25 cellular contexts compared by ENCODE assay signal in genomic region chr16:53309457-53309856, GRCh38.
"Had no signal": no experiment of that assay in that cellular context is flagged by ENCODE, and none has a peak within 500 bp of the region (broad histone marks: within the 10 kb centered on the region; RNA-seq: fewer than 3 reads in every experiment).

No MANE protein-coding gene starts in this region.

- H3K4me3 Mint-ChIP-seq: activated CD4-positive, alpha-beta memory T cell treated with anti-CD3 and anti-CD28 coated beads for 36 hours; activated CD8-positive, alpha-beta memory T cell treated with anti-CD3 and anti-CD28 coated beads, Interleukin-2, amount 10 ng/mL, durations not matched to agents 7 days and 5 days; activated CD8-positive, alpha-beta T cell treated with anti-CD3 and anti-CD28 coated beads, Interleukin-2, amount 10 ng/mL, durations not matched to agents 7 days and 5 days; activated naive CD8-positive, alpha-beta T cell; activated T-cell treated with anti-CD3 and anti-CD28 coated beads, Interleukin-2, amount 50 U/mL, for 24 hours; activated T-helper 17 cell treated with anti-CD3 and anti-CD28 coated beads, Interleukin-2, amount 50 U/mL, for 72 hours; WTC11 had no signal

- ATAC-seq: activated CD8-positive, alpha-beta memory T cell treated with anti-CD3 and anti-CD28 coated beads, Interleukin-2, amount 10 ng/mL, durations not matched to agents 7 days and 5 days; activated CD8-positive, alpha-beta T cell treated with anti-CD3 and anti-CD28 coated beads, Interleukin-2, amount 10 ng/mL, durations not matched to agents 7 days and 5 days; activated T-helper 17 cell treated with anti-CD3 and anti-CD28 coated beads, Interleukin-2, amount 50 U/mL, for 72 hours; body of pancreas; gastroesophageal sphincter; heart right ventricle; WTC11 had no signal

- H3K9me3 Mint-ChIP-seq: activated CD4-positive, alpha-beta memory T cell treated with anti-CD3 and anti-CD28 coated beads for 36 hours; activated T-cell treated with anti-CD3 and anti-CD28 coated beads, Interleukin-2, amount 50 U/mL, for 24 hours; activated T-helper 17 cell treated with anti-CD3 and anti-CD28 coated beads, Interleukin-2, amount 50 U/mL, for 72 hours had no signal

- DNase-seq: activated CD4-positive, alpha-beta memory T cell treated with anti-CD3 and anti-CD28 coated beads for 36 hours; activated CD4-positive, alpha-beta T cell treated with anti-CD3 and anti-CD28 coated beads for 1 hour; activated CD4-positive, alpha-beta T cell treated with anti-CD3 and anti-CD28 coated beads for 48 hours; activated CD8-positive, alpha-beta memory T cell treated with anti-CD3 and anti-CD28 coated beads, Interleukin-2, amount 10 ng/mL, durations not matched to agents 7 days and 5 days; activated CD8-positive, alpha-beta memory T cell treated with anti-CD3 and anti-CD28 coated beads, Interleukin-2, amount 50 U/mL, for 4 hours; activated CD8-positive, alpha-beta T cell treated with anti-CD3 and anti-CD28 coated beads, Interleukin-2, amount 10 ng/mL, durations not matched to agents 7 days and 5 days; activated effector memory CD4-positive, alpha-beta T cell treated with Interleukin-2 at 50 U/mL for 16 hours; activated gamma-delta T cell treated with Interleukin-2 at 50 U/mL for 16 hours; activated naive CD4-positive, alpha-beta T cell treated with anti-CD3 and anti-CD28 coated beads, Interleukin-2, amount 50 U/mL, for 16 hours; activated naive CD4-positive, alpha-beta T cell treated with Interleukin-2 at 50 U/mL for 16 hours; activated T-cell treated with anti-CD3 and anti-CD28 coated beads, Interleukin-2, amount 50 U/mL, for 24 hours; amygdala; aorta; body of pancreas; caudate nucleus; colonic mucosa; effector CD8-positive, alpha-beta T cell; esophagus squamous epithelium; foreskin melanocyte; heart right ventricle; T-helper 2 cell had no signal

- H3K27me3 Mint-ChIP-seq: activated CD4-positive, alpha-beta memory T cell treated with anti-CD3 and anti-CD28 coated beads for 36 hours; activated CD8-positive, alpha-beta memory T cell treated with anti-CD3 and anti-CD28 coated beads, Interleukin-2, amount 10 ng/mL, durations not matched to agents 7 days and 5 days; activated naive CD8-positive, alpha-beta T cell; activated T-cell treated with anti-CD3 and anti-CD28 coated beads, Interleukin-2, amount 50 U/mL, for 24 hours; activated T-helper 17 cell treated with anti-CD3 and anti-CD28 coated beads, Interleukin-2, amount 50 U/mL, for 72 hours had no signal

- H3K27ac Mint-ChIP-seq: activated CD4-positive, alpha-beta memory T cell treated with anti-CD3 and anti-CD28 coated beads for 36 hours; activated CD8-positive, alpha-beta memory T cell treated with anti-CD3 and anti-CD28 coated beads, Interleukin-2, amount 10 ng/mL, durations not matched to agents 7 days and 5 days; activated CD8-positive, alpha-beta T cell treated with anti-CD3 and anti-CD28 coated beads, Interleukin-2, amount 10 ng/mL, durations not matched to agents 7 days and 5 days; activated naive CD8-positive, alpha-beta T cell; activated T-cell treated with anti-CD3 and anti-CD28 coated beads, Interleukin-2, amount 50 U/mL, for 24 hours; activated T-helper 17 cell treated with anti-CD3 and anti-CD28 coated beads, Interleukin-2, amount 50 U/mL, for 72 hours; WTC11 had no signal

- H3K4me1 Mint-ChIP-seq: activated CD8-positive, alpha-beta memory T cell treated with anti-CD3 and anti-CD28 coated beads, Interleukin-2, amount 10 ng/mL, durations not matched to agents 7 days and 5 days; activated T-helper 17 cell treated with anti-CD3 and anti-CD28 coated beads, Interleukin-2, amount 50 U/mL, for 72 hours; WTC11 had no signal
